Comparison of ENCODE assay signal across 12 cellular contexts in the genomic region with DNA sequence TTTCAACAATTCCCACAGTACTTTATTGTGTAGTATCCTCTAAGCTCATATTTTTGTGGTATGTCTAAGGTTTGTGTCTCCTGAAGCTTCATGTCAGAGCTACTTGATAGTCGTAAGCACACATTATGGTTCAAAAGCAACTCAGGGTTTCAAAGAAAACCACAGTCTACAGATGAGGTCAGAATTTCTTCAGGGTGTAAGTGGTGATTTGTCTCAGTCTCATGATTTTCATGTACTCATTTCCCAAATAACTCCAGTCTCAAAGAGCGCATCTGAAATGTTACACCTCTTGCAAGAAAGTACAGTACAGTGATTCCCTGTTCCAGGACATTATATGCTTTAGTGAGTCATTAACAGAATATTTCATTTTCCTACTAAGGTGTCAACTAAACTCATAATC. TPM values are rescaled to one million over a fixed set of nuclear protein-coding genes. Genes with fewer than 3 reads are reported as not detected.
DNase-seq lines count a peak whose midpoint lies in the region; ATAC-seq and TF ChIP-seq lines count a peak whose summit lies in the region.
"Had no signal": no experiment of that assay in that cellular context is flagged by ENCODE, and none has a peak within 500 bp of the region (broad histone marks: within the 10 kb centered on the region; RNA-seq: fewer than 3 reads in every experiment).

No MANE protein-coding gene starts in this region.

- no peaks in the 10 kb centered on the region for H3K9me3 ChIP-seq in CD8-positive, alpha-beta T cell (ENCODE audit: low read length)

- no peak for DNase-seq in CD8-positive, alpha-beta T cell
- DNase-seq in choroid plexus epithelial cell (ENCODE audit: low read depth) (peak; percentile 81), DMS79 (lab: John Stamatoyannopoulos, UW) (no peak), NCI-H524 treated with DMSO at 0.1 percent for 48 hours (lab: John Stamatoyannopoulos, UW) (no peak)
- DNase-seq in activated T-helper 2 cell treated with anti-CD3 and anti-CD28 coated beads, Interferon-gamma antibody, Interleukin-2, Interleukin-4, amounts not matched to agents 10 μg/mL and 5 μg/mL and 100 μg/mL, durations not matched to agents 14 hours and 24 hours and 36 hours (ENCODE audit: low spot score), result no peak
- DNase-seq: activated T-cell treated with anti-CD3 and anti-CD28 coated beads, Interleukin-2, amount 50 U/mL, for 48 hours; GF-D8; NCI-H2029 treated with DMSO at 0.1 percent for 48 hours; posterior cingulate gyrus had no signal

- H3K27ac ChIP-seq in CD8-positive, alpha-beta T cell (ENCODE audit: low read depth, low read length), result no peak overlapping the region

- H3K27ac Mint-ChIP-seq in CD8-positive, alpha-beta T cell, result peak overlapping the region; percentile 24
- no peak overlapping the region for H3K27ac Mint-ChIP-seq in activated T-helper 2 cell treated with anti-CD3 and anti-CD28 coated beads, Interferon-gamma antibody, Interleukin-2, Interleukin-4, amounts not matched to agents 10 μg/mL and 5 μg/mL and 100 μg/mL, durations not matched to agents 14 hours and 24 hours and 36 hours

- TF ChIP-seq CTCF in CD8-positive, alpha-beta T cell (IDR thresholded peaks at IDR 0.05), result no peak
- TF ChIP-seq CTCF in choroid plexus epithelial cell (conservative IDR thresholded peaks at IDR 0.05; ENCODE audit: low read depth, low read length), result no peak

- no peaks in the 10 kb centered on the region for H3K27me3 ChIP-seq in CD8-positive, alpha-beta T cell (ENCODE audit: insufficient read depth, low read length)

- CTCF ChIA-PET in CD8-positive, alpha-beta T cell (lab: Charles Lee), result no interaction called here

- no peaks in the 10 kb centered on the region for H3K36me3 Mint-ChIP-seq in CD8-positive, alpha-beta T cell
- no peaks in the 10 kb centered on the region for H3K36me3 Mint-ChIP-seq in activated T-helper 2 cell treated with anti-CD3 and anti-CD28 coated beads, Interferon-gamma antibody, Interleukin-2, Interleukin-4, amounts not matched to agents 10 μg/mL and 5 μg/mL and 100 μg/mL, durations not matched to agents 14 hours and 24 hours and 36 hours (ENCODE audit: low read depth)

- H3K36me3 ChIP-seq in CD8-positive, alpha-beta T cell (ENCODE audit: insufficient read depth, low read length), result no peaks in the 10 kb centered on the region

- H3K27me3 Mint-ChIP-seq in CD8-positive, alpha-beta T cell (ENCODE audit: low read depth), result peaks cover 10% of the 10 kb centered on the region
- no peaks in the 10 kb centered on the region for H3K27me3 Mint-ChIP-seq in activated T-helper 2 cell treated with anti-CD3 and anti-CD28 coated beads, Interferon-gamma antibody, Interleukin-2, Interleukin-4, amounts not matched to agents 10 μg/mL and 5 μg/mL and 100 μg/mL, durations not matched to agents 14 hours and 24 hours and 36 hours (ENCODE audit: low read depth)

- H3K4me3 Mint-ChIP-seq in CD8-positive, alpha-beta T cell, result no peak overlapping the region
- no peak overlapping the region for H3K4me3 Mint-ChIP-seq in activated T-helper 2 cell treated with anti-CD3 and anti-CD28 coated beads, Interferon-gamma antibody, Interleukin-2, Interleukin-4, amounts not matched to agents 10 μg/mL and 5 μg/mL and 100 μg/mL, durations not matched to agents 14 hours and 24 hours and 36 hours (ENCODE audit: low read depth)

- peaks cover 12% of the 10 kb centered on the region for H3K4me1 ChIP-seq in CD8-positive, alpha-beta T cell (ENCODE audit: insufficient read depth, low read length)

- H3K4me1 Mint-ChIP-seq in CD8-positive, alpha-beta T cell (ENCODE audit: low read depth), result peaks cover 17% of the 10 kb centered on the region
- H3K4me1 Mint-ChIP-seq in activated T-helper 2 cell treated with anti-CD3 and anti-CD28 coated beads, Interferon-gamma antibody, Interleukin-2, Interleukin-4, amounts not matched to agents 10 μg/mL and 5 μg/mL and 100 μg/mL, durations not matched to agents 14 hours and 24 hours and 36 hours (ENCODE audit: low read depth), result peaks cover 23% of the 10 kb centered on the region

- intact Hi-C loops in CD8-positive, alpha-beta T cell (cut with DNase I, micrococcal nuclease), result no loop called here
- intact Hi-C loops in activated T-helper 2 cell treated with anti-CD3 and anti-CD28 coated beads, Interferon-gamma antibody, Interleukin-2, Interleukin-4, amounts not matched to agents 10 μg/mL and 5 μg/mL and 100 μg/mL, durations not matched to agents 14 hours and 24 hours and 36 hours (cut with micrococcal nuclease), result loop anchor here (2.0 kb wide), 2 partner anchors 14 to 72 kb away; a partner anchor contains a TSS

- H3K4me3 ChIP-seq in CD8-positive, alpha-beta T cell (ENCODE audit: low read depth, low read length), result no peak overlapping the region
- H3K4me3 ChIP-seq in choroid plexus epithelial cell (ENCODE audit: low read depth, low read length), result no peak overlapping the region

- no peaks in the 10 kb centered on the region for H3K9me3 Mint-ChIP-seq in CD8-positive, alpha-beta T cell
- no peaks in the 10 kb centered on the region for H3K9me3 Mint-ChIP-seq in activated T-helper 2 cell treated with anti-CD3 and anti-CD28 coated beads, Interferon-gamma antibody, Interleukin-2, Interleukin-4, amounts not matched to agents 10 μg/mL and 5 μg/mL and 100 μg/mL, durations not matched to agents 14 hours and 24 hours and 36 hours

- POLR2A ChIA-PET in CD8-positive, alpha-beta T cell (lab: Charles Lee), result interaction anchor here (1.1 kb wide), 2 partner anchors 47 to 72 kb away, joined by 3 read pairs; a partner anchor contains a TSS

- ATAC-seq in CD8-positive, alpha-beta T cell, result peak; percentile 85
- ATAC-seq in GM19023 (IDR thresholded peaks at IDR 0.05; ENCODE audit: unreplicated experiment) (peak; percentile 57), HG03378 (IDR thresholded peaks at IDR 0.05; ENCODE audit: unreplicated experiment) (peak; percentile 59), HG02642 (IDR thresholded peaks at IDR 0.05; ENCODE audit: poor library complexity, unreplicated experiment) (no peak)

RNA-seq across cellular contexts. Expression of a gene that starts 47.5 kb away (rescaled TPM):
- total RNA-seq in CD8-positive, alpha-beta T cell, result 10 to 100 TPM; 81.4 to 82.5 TPM
- 193 and 197 TPM in 2 replicates for total RNA-seq in activated T-helper 2 cell treated with anti-CD3 and anti-CD28 coated beads, Interferon-gamma antibody, Interleukin-2, Interleukin-4, amounts not matched to agents 10 μg/mL and 5 μg/mL and 100 μg/mL, durations not matched to agents 14 hours and 24 hours and 36 hours
